8 cellular contexts compared by ENCODE assay signal in the genomic region with DNA sequence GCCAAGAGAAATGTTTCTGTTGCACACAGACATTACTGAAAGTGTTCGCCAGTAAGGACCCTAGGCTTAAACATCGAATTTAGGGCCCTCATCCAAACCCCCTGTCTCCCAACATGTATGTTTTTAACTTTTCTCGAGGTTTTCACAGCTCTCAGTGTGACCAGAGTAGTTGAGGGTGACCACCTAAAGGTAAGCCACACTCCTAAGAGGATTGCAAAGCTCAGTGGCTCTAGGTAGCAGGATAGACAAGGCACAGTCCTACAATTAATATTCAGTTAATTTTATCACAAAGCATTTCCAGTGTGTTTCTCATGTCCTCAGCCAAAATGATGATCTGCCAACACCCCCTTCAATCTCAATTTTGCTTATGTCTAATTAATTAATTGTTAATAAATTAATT. TPM values are rescaled to one million over a fixed set of nuclear protein-coding genes. Genes with fewer than 3 reads are reported as not detected.
DNase-seq lines count a peak whose midpoint lies in the region; ATAC-seq and TF ChIP-seq lines count a peak whose summit lies in the region.

No MANE protein-coding gene starts in this region.

- TF ChIP-seq CTCF in CD8-positive, alpha-beta T cell (IDR thresholded peaks at IDR 0.05) = no peak
- no peak for TF ChIP-seq CTCF in MM.1S (IDR thresholded peaks at IDR 0.05; ENCODE audit: low read length)
- TF ChIP-seq CTCF in neural progenitor cell (IDR thresholded peaks at IDR 0.05) = no peak

- ATAC-seq in CD8-positive, alpha-beta T cell = no peak
- no peak for ATAC-seq in GM19328 (IDR thresholded peaks at IDR 0.05; ENCODE audit: unreplicated experiment)
- ATAC-seq in HG03196 (IDR thresholded peaks at IDR 0.05; ENCODE audit: unreplicated experiment) = no peak

- H3K79me2 ChIP-seq in MM.1S (ENCODE audit: low read length) (no peaks in the 10 kb centered on the region), neural progenitor cell (ENCODE audit: low read depth) (no peaks in the 10 kb centered on the region)

- H3K9me3 Mint-ChIP-seq in CD8-positive, alpha-beta T cell = no peaks in the 10 kb centered on the region
- no peaks in the 10 kb centered on the region for H3K9me3 Mint-ChIP-seq in neural progenitor cell

- H3K4me3 Mint-ChIP-seq in CD8-positive, alpha-beta T cell = peak overlapping the region; percentile 99
- H3K4me3 Mint-ChIP-seq in neural progenitor cell = peak overlapping the region; percentile 100

- CTCF ChIA-PET in CD8-positive, alpha-beta T cell (lab: Charles Lee) = interaction anchor here (0.7 to 5.4 kb wide), 5 partner anchors 10 to 219 kb away, joined by 3 to 37 read pairs (median 9); a partner anchor contains a TSS

- H3K9me3 ChIP-seq in CD8-positive, alpha-beta T cell (ENCODE audit: low read length) = no peaks in the 10 kb centered on the region
- H3K9me3 ChIP-seq in MM.1S (replicated peaks; ENCODE audit: insufficient read depth, low read length) = no peaks in the 10 kb centered on the region
- H3K9me3 ChIP-seq in effector memory CD4-positive, alpha-beta T cell (ENCODE audit: control insufficient read depth, low read length) = no peaks in the 10 kb centered on the region
- no peaks in the 10 kb centered on the region for H3K9me3 ChIP-seq in neural progenitor cell (ENCODE audit: low read depth)

- peak overlapping the region; percentile 97 for H3K27ac Mint-ChIP-seq in CD8-positive, alpha-beta T cell
- no peak overlapping the region for H3K27ac Mint-ChIP-seq in neural progenitor cell

- H2AFZ ChIP-seq in MM.1S (ENCODE audit: low read length) (peak overlapping the region; percentile 84), neural progenitor cell (replicated peaks) (peak overlapping the region; percentile 96)

- no peaks in the 10 kb centered on the region for H3K36me3 ChIP-seq in CD8-positive, alpha-beta T cell (ENCODE audit: insufficient read depth, low read length)
- no peaks in the 10 kb centered on the region for H3K36me3 ChIP-seq in MM.1S (replicated peaks; ENCODE audit: insufficient read depth, low read length)
- no peaks in the 10 kb centered on the region for H3K36me3 ChIP-seq in effector memory CD4-positive, alpha-beta T cell (ENCODE audit: control insufficient read depth, insufficient read depth, low read length)
- no peaks in the 10 kb centered on the region for H3K36me3 ChIP-seq in neural progenitor cell

- H3K9ac ChIP-seq in MM.1S (ENCODE audit: low read length) (peak overlapping the region; percentile 55; the same call in 1 of the 2 replicates), neural progenitor cell (no peak overlapping the region)

- peaks cover 8% of the 10 kb centered on the region for H3K36me3 Mint-ChIP-seq in CD8-positive, alpha-beta T cell
- peaks cover 2% of the 10 kb centered on the region for H3K36me3 Mint-ChIP-seq in neural progenitor cell

- peaks cover 13% of the 10 kb centered on the region for H3K4me1 Mint-ChIP-seq in CD8-positive, alpha-beta T cell (ENCODE audit: low read depth)
- H3K4me1 Mint-ChIP-seq in neural progenitor cell = peaks cover 13% of the 10 kb centered on the region

- no peaks in the 10 kb centered on the region; the same call in 1 of the 2 replicates for H3F3A ChIP-seq in MM.1S (ENCODE audit: insufficient read depth, low read length)
- H3F3A ChIP-seq in neural progenitor cell (ENCODE audit: low read depth) = no peaks in the 10 kb centered on the region

- DNase-seq in CD8-positive, alpha-beta T cell = no peak
- DNase-seq in MM.1S = no peak
- DNase-seq in effector memory CD4-positive, alpha-beta T cell = no peak
- DNase-seq in neural progenitor cell (ENCODE audit: low spot score) = no peak
- DNase-seq in AML-193 (lab: John Stamatoyannopoulos, UW) = no peak
- no peak for DNase-seq in activated CD4-positive, CD25-positive, alpha-beta regulatory T cell treated with anti-CD3 and anti-CD28 coated beads, Interleukin-2, amount 50 U/mL, for 72 hours

- H3K27me3 ChIP-seq in CD8-positive, alpha-beta T cell (ENCODE audit: insufficient read depth, low read length) = no peaks in the 10 kb centered on the region
- H3K27me3 ChIP-seq in MM.1S (replicated peaks; ENCODE audit: insufficient read depth, low read length) = no peaks in the 10 kb centered on the region
- no peaks in the 10 kb centered on the region for H3K27me3 ChIP-seq in effector memory CD4-positive, alpha-beta T cell (replicated peaks; ENCODE audit: control insufficient read depth, insufficient read depth, low read length, poor library complexity, severe bottlenecking)
- H3K27me3 ChIP-seq in neural progenitor cell = no peaks in the 10 kb centered on the region

- H3K27ac ChIP-seq in CD8-positive, alpha-beta T cell (ENCODE audit: low read depth, low read length) = peak overlapping the region; percentile 61
- H3K27ac ChIP-seq in MM.1S (ENCODE audit: low read length) (peak overlapping the region; percentile 40; the same call in 1 of the 2 replicates), neural progenitor cell (no peak overlapping the region)
- peak overlapping the region; percentile 84 for H3K27ac ChIP-seq in effector memory CD4-positive, alpha-beta T cell (ENCODE audit: insufficient read depth, low read length, poor library complexity, severe bottlenecking)

- H3K9me2 ChIP-seq in MM.1S (replicated peaks; ENCODE audit: insufficient read depth, low read length) = no peaks in the 10 kb centered on the region

- POLR2A ChIA-PET in CD8-positive, alpha-beta T cell (lab: Charles Lee) = interaction anchor here (0.7 to 2.4 kb wide), 9 partner anchors 9 to 1994 kb away, joined by 3 to 21 read pairs (median 4); a partner anchor contains a TSS

- intact Hi-C loops in CD8-positive, alpha-beta T cell (cut with DNase I, micrococcal nuclease) = loop anchor here (1.0 to 10.0 kb wide), 11 partner anchors 11 to 1729 kb away; a partner anchor contains a TSS

- H4K20me1 ChIP-seq in MM.1S (ENCODE audit: insufficient read depth, low read length) (no peaks in the 10 kb centered on the region), neural progenitor cell (ENCODE audit: low read depth) (no peaks in the 10 kb centered on the region)

- H3K4me1 ChIP-seq in CD8-positive, alpha-beta T cell (ENCODE audit: insufficient read depth, low read length) = peaks cover 10% of the 10 kb centered on the region
- no peaks in the 10 kb centered on the region for H3K4me1 ChIP-seq in MM.1S (ENCODE audit: low read length)
- H3K4me1 ChIP-seq in effector memory CD4-positive, alpha-beta T cell (ENCODE audit: control insufficient read depth, insufficient read depth, low read length, poor library complexity, severe bottlenecking) = peaks cover 5% of the 10 kb centered on the region
- H3K4me1 ChIP-seq in neural progenitor cell = peaks cover 6% of the 10 kb centered on the region

- peaks cover 9% of the 10 kb centered on the region for H3K27me3 Mint-ChIP-seq in CD8-positive, alpha-beta T cell (ENCODE audit: low read depth)
- H3K27me3 Mint-ChIP-seq in neural progenitor cell (ENCODE audit: insufficient read depth, low read depth) = peaks cover 4% of the 10 kb centered on the region

- H3K4me2 ChIP-seq in MM.1S (ENCODE audit: low read depth, low read length) = peak overlapping the region; percentile 68
- peak overlapping the region; percentile 82 for H3K4me2 ChIP-seq in neural progenitor cell

- H3K4me3 ChIP-seq in CD8-positive, alpha-beta T cell (ENCODE audit: low read depth, low read length) = peak overlapping the region; percentile 76
- H3K4me3 ChIP-seq in MM.1S (ENCODE audit: low read length) = peak overlapping the region; percentile 86
- H3K4me3 ChIP-seq in effector memory CD4-positive, alpha-beta T cell (ENCODE audit: insufficient read depth, low read depth, low read length, poor library complexity, severe bottlenecking) = peak overlapping the region; percentile 97
- peak overlapping the region; percentile 70 for H3K4me3 ChIP-seq in neural progenitor cell

RNA-seq across cellular contexts. Expression of a gene that starts 0.7 kb away (rescaled TPM):
- under 1 TPM; 0.27 to 0.61 TPM for total RNA-seq in CD8-positive, alpha-beta T cell
- 0.49 and 0.53 TPM in 2 replicates for total RNA-seq in neural progenitor cell (ENCODE audit: low replicate concordance)

RNA-seq across cellular contexts. Expression of a gene that starts 43.7 kb away (rescaled TPM):
- under 1 TPM in 1 of 2 experiments, not detected in 1; 0.05 TPM for total RNA-seq in CD8-positive, alpha-beta T cell
- total RNA-seq in neural progenitor cell (ENCODE audit: low replicate concordance) = 3.2 and 5.7 TPM in 2 replicates
